17 cellular contexts compared by ENCODE assay signal in the genomic region with DNA sequence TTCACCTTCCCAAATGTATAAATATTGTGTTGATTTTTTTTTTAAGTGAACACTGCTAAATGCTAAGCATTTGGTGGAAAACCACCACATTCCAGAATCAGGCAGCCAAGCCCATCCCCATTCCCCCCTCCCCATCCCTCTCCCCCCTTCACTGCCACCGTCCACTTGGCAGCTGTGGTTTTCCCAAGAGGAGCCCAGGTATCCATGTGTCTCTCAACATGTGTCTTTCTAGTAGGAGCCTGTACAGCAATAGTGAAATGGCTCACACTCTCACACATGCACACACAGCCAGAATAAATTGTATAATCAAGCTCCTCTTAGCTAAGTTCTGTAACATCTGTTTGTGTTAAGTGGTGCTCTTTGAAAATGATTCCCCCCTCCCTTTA.
"Had no signal": no experiment of that assay in that cellular context is flagged by ENCODE, and none has a peak within 500 bp of the region (broad histone marks: within the 10 kb centered on the region; RNA-seq: fewer than 3 reads in every experiment).

No MANE protein-coding gene starts in this region.

- H3K4me3 Mint-ChIP-seq: naive B cell; nephron; stimulated activated naive B cell treated with anti-CD40 and anti-IgM and Interleukin-4, amounts not matched to agents 10 μg/mL and 1 μg/mL and 100 μg/mL, for 72 hours had no signal

- ATAC-seq: left colon; stimulated activated naive B cell treated with anti-CD40 and anti-IgM and Interleukin-4, amounts not matched to agents 10 μg/mL and 1 μg/mL and 100 μg/mL, for 72 hours had no signal

- H3K36me3 ChIP-seq: right atrium auricular region, thoracic aorta had no signal

- FAIRE-seq: kidney had no signal

- H3K4me3 ChIP-seq: coronary artery, dorsolateral prefrontal cortex, hepatocyte, right atrium auricular region, stomach, thoracic aorta had no signal

- H3K9me3 ChIP-seq: right atrium auricular region, stomach, thoracic aorta had no signal

- H3K27ac ChIP-seq: coronary artery, dorsolateral prefrontal cortex, hepatocyte, stomach, thoracic aorta had no signal

- H3K27me3 ChIP-seq: dorsolateral prefrontal cortex, hepatocyte, right atrium auricular region, stomach had no signal

- H3K9me3 Mint-ChIP-seq: nephron had no signal

- H3K27ac Mint-ChIP-seq: nephron; stimulated activated naive B cell treated with anti-CD40 and anti-IgM and Interleukin-4, amounts not matched to agents 10 μg/mL and 1 μg/mL and 100 μg/mL, for 72 hours had no signal

- DNase-seq: dorsolateral prefrontal cortex; effector CD8-positive, alpha-beta T cell; foreskin melanocyte; head of caudate nucleus; kidney; left colon; naive B cell; stimulated activated CD4-positive, alpha-beta T cell treated with anti-CD3 and anti-CD28 coated beads, Interleukin-1b, Interleukin-23, amount 100 ng/mL, for 48 hours; stimulated activated CD4-positive, alpha-beta T cell treated with anti-CD3 and anti-CD28 coated beads, Interleukin-4, amount 100 ng/mL, for 4 hours; stimulated activated naive B cell treated with anti-CD40 and anti-IgM and Interleukin-4, amounts not matched to agents 10 μg/mL and 1 μg/mL and 100 μg/mL, for 72 hours; stomach; trophoblast cell had no signal
